1 cellular context compared by ENCODE assay signal in the genomic region with DNA sequence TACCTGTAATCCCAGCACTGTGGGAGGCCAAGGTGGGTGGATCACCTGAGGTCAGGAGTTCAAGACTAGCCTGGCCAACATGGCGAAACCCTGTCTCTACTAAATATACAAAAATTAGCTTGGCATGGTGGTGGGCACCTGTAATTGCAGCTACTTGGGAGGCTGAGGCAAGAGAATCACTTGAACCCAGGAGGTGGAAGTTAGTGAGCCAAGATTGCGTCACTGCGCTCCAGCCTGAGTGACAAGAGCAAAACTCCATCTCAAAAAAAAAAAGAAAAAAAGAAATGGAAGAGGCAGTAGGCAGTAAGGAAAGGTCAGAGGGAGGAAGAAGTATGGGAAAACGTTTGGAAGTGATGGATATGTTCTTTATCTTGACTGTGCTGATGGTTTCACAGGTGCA. TPM values are rescaled to one million over a fixed set of nuclear protein-coding genes. Genes with fewer than 3 reads are reported as not detected.
"Had no signal": no experiment of that assay in that cellular context is flagged by ENCODE, and none has a peak within 500 bp of the region (broad histone marks: within the 10 kb centered on the region; RNA-seq: fewer than 3 reads in every experiment).

No MANE protein-coding gene starts in this region.

RNA-seq across cellular contexts. Expression of gene RRAGD, which starts 14.2 kb away (rescaled TPM):
- total RNA-seq: PC-9 had no signal
